22 cellular contexts compared by ENCODE assay signal in genomic region chr2:202757339-202757738, GRCh38.
"Had no signal": no experiment of that assay in that cellular context is flagged by ENCODE, and none has a peak within 500 bp of the region (broad histone marks: within the 10 kb centered on the region; RNA-seq: fewer than 3 reads in every experiment).

No MANE protein-coding gene starts in this region.

- H3K9me3 Mint-ChIP-seq: central memory CD8-positive, alpha-beta T cell; natural killer cell; stimulated activated memory B cell treated with anti-CD40 and anti-IgM and Interleukin-4, amounts not matched to agents 10 μg/mL and 1 μg/mL and 100 μg/mL, for 72 hours had no signal

- H2AFZ ChIP-seq: parathyroid adenoma had no signal

- H3K4me3 ChIP-seq: colonic mucosa, gastroesophageal sphincter, heart right ventricle, smooth muscle cell, thoracic aorta had no signal

- H3K9me3 ChIP-seq: colonic mucosa, gastroesophageal sphincter, thoracic aorta had no signal

- DNase-seq: activated CD4-positive, alpha-beta T cell treated with anti-CD3 and anti-CD28 coated beads, Interleukin-2, amount 10 ng/mL, durations not matched to agents 7 days and 5 days; activated CD8-positive, alpha-beta T cell treated with anti-CD3 and anti-CD28 coated beads, Interleukin-2, amount 10 ng/mL, durations not matched to agents 7 days and 5 days; activated effector memory CD4-positive, alpha-beta T cell treated with anti-CD3 and anti-CD28 coated beads, Interleukin-2, amount 50 U/mL, for 16 hours; activated T-cell treated with anti-CD3 and anti-CD28 coated beads, Interleukin-2, amount 50 U/mL, for 48 hours; anterior cingulate cortex; colonic mucosa; endodermal cell; heart right ventricle; kidney glomerular epithelial cell; mesenchymal stem cell; natural killer cell; stimulated activated CD4-positive, alpha-beta T cell treated with anti-CD3 and anti-CD28 coated beads, Interleukin-4, amount 100 ng/mL, for 4 hours had no signal

- H3K79me2 ChIP-seq: parathyroid adenoma had no signal

- H3K9ac ChIP-seq: parathyroid adenoma had no signal

- H3K4me2 ChIP-seq: smooth muscle cell had no signal

- H3K36me3 ChIP-seq: colonic mucosa had no signal

- H3K4me1 Mint-ChIP-seq: brain; endodermal cell; stimulated activated memory B cell treated with anti-CD40 and anti-IgM and Interleukin-4, amounts not matched to agents 10 μg/mL and 1 μg/mL and 100 μg/mL, for 72 hours had no signal

- H3K27me3 ChIP-seq: colonic mucosa, gastroesophageal sphincter, heart right ventricle had no signal

- H3K27ac ChIP-seq: colonic mucosa, gastroesophageal sphincter, heart right ventricle, parathyroid adenoma, thoracic aorta had no signal

- H3K27ac Mint-ChIP-seq: activated CD4-positive, alpha-beta T cell treated with anti-CD3 and anti-CD28 coated beads, Interleukin-2, amount 10 ng/mL, durations not matched to agents 7 days and 5 days; activated CD8-positive, alpha-beta T cell treated with anti-CD3 and anti-CD28 coated beads, Interleukin-2, amount 10 ng/mL, durations not matched to agents 7 days and 5 days; endodermal cell; natural killer cell; stimulated activated memory B cell treated with anti-CD40 and anti-IgM and Interleukin-4, amounts not matched to agents 10 μg/mL and 1 μg/mL and 100 μg/mL, for 72 hours; T-helper 1 cell treated with Interleukin-12 subunit alpha and Interleukin-12 subunit beta and Interleukin-4 antibody, amounts not matched to agents 30 μg/mL and 1 μg/mL, for 36 hours had no signal

- H3K4me1 ChIP-seq: colonic mucosa, heart right ventricle had no signal

- H3K4me3 Mint-ChIP-seq: activated CD4-positive, alpha-beta T cell treated with anti-CD3 and anti-CD28 coated beads, Interleukin-2, amount 10 ng/mL, durations not matched to agents 7 days and 5 days; activated CD8-positive, alpha-beta T cell treated with anti-CD3 and anti-CD28 coated beads, Interleukin-2, amount 10 ng/mL, durations not matched to agents 7 days and 5 days; brain; central memory CD8-positive, alpha-beta T cell; endodermal cell; natural killer cell; stimulated activated memory B cell treated with anti-CD40 and anti-IgM and Interleukin-4, amounts not matched to agents 10 μg/mL and 1 μg/mL and 100 μg/mL, for 72 hours; T-helper 1 cell treated with Interleukin-12 subunit alpha and Interleukin-12 subunit beta and Interleukin-4 antibody, amounts not matched to agents 30 μg/mL and 1 μg/mL, for 36 hours had no signal

- H3K27me3 Mint-ChIP-seq: activated CD4-positive, alpha-beta T cell treated with anti-CD3 and anti-CD28 coated beads, Interleukin-2, amount 10 ng/mL, durations not matched to agents 7 days and 5 days; brain; central memory CD8-positive, alpha-beta T cell; stimulated activated memory B cell treated with anti-CD40 and anti-IgM and Interleukin-4, amounts not matched to agents 10 μg/mL and 1 μg/mL and 100 μg/mL, for 72 hours had no signal

- H3K36me3 Mint-ChIP-seq: natural killer cell had no signal

- ATAC-seq: activated CD4-positive, CD25-positive, alpha-beta regulatory T cell treated with anti-CD3 and anti-CD28 coated beads, Interleukin-2, amount 50 U/mL, for 24 hours; activated CD8-positive, alpha-beta T cell treated with anti-CD3 and anti-CD28 coated beads, Interleukin-2, amount 10 ng/mL, durations not matched to agents 7 days and 5 days; gastroesophageal sphincter; heart right ventricle; natural killer cell; sciatic nerve; stimulated activated memory B cell treated with anti-CD40 and anti-IgM and Interleukin-4, amounts not matched to agents 10 μg/mL and 1 μg/mL and 100 μg/mL, for 72 hours had no signal
